Comparison of ENCODE assay signal across 16 cellular contexts in the genomic region with DNA sequence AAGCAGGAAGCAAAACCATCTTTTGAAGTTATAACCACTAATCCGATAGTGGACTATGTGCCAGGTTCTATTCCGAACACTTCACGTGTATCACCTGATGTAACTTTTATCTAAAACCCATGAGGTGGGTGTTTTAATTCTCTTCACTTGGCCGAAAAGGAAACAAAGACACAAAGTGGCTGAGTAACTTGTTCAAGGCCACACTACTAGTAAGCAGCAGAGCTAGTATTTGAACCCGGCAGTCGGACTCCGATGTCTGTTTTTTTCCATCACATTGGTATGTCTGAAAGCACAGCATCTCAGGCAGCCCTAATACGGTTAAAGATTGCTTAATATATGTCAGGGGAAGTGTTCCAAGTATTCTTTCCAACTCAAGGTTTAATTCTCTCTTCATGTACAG. TPM values are rescaled to one million over a fixed set of nuclear protein-coding genes. Genes with fewer than 3 reads are reported as not detected.
DNase-seq lines count a peak whose midpoint lies in the region; ATAC-seq, FAIRE-seq and TF ChIP-seq lines count a peak whose summit lies in the region.
"Had no signal": no experiment of that assay in that cellular context is flagged by ENCODE, and none has a peak within 500 bp of the region (broad histone marks: within the 10 kb centered on the region; RNA-seq: fewer than 3 reads in every experiment).

No MANE protein-coding gene starts in this region.

- H3K9me3 ChIP-seq in Loucy (ENCODE audit: insufficient read depth, low read depth, low read length) (no peaks in the 10 kb centered on the region), keratinocyte (ENCODE audit: control insufficient read depth, low read depth, low read length) (no peaks in the 10 kb centered on the region)

- peak; percentile 61 for FAIRE-seq in GM12892 (lab: Jason Lieb, UNC)
- FAIRE-seq in keratinocyte (lab: Jason Lieb, UNC) = no peak

- H3F3A ChIP-seq in Loucy (ENCODE audit: low read depth) = no peaks in the 10 kb centered on the region

- H3K4me3 ChIP-seq in Loucy (ENCODE audit: low read length, poor library complexity, severe bottlenecking) = no peak overlapping the region
- H3K4me3 ChIP-seq in keratinocyte (ENCODE audit: control insufficient read depth in 2 of 3, extremely low read depth in 1 of 3, insufficient read depth in 2 of 3, low read depth in 1 of 3, low read length in 3 of 3) = no peak overlapping the region
- H3K4me3 ChIP-seq: BLaER1 treated with 17β-estradiol and CSF1 and Interleukin-3, amounts not matched to agents 10 nM and 100 nM; GM23248 had no signal

- dilution Hi-C loops in keratinocyte (cut with MboI; ENCODE audit: extremely low pct_ligation_motif_present, low sequenced_read_pairs) = no loop called here

- TF ChIP-seq POLR2A in GM12892 (IDR thresholded peaks at IDR 0.05; ENCODE audit: low read depth, low read length) = no peak

- H3K4me1 ChIP-seq in Loucy (ENCODE audit: insufficient read depth, low read length, poor library complexity, severe bottlenecking) (peaks cover 35% of the 10 kb centered on the region), keratinocyte (ENCODE audit: control insufficient read depth, extremely low read depth, insufficient read depth, low read length) (peaks cover 16% of the 10 kb centered on the region)

- H3K9me1 ChIP-seq in keratinocyte (ENCODE audit: control insufficient read depth, extremely low read depth, insufficient read depth, low read length) = no peaks in the 10 kb centered on the region

- H3K4me3 Mint-ChIP-seq in activated T-helper 17 cell treated with anti-CD3 and anti-CD28 coated beads, Interleukin-2, amount 50 U/mL, for 72 hours = peak overlapping the region; percentile 86

- no peaks in the 10 kb centered on the region for H4K20me1 ChIP-seq in Loucy (ENCODE audit: insufficient read depth, low read length, poor library complexity, severe bottlenecking)
- H4K20me1 ChIP-seq in keratinocyte (ENCODE audit: control insufficient read depth, extremely low read depth, insufficient read depth, low read length) = no peaks in the 10 kb centered on the region
- H4K20me1 ChIP-seq: BLaER1 treated with 17β-estradiol and CSF1 and Interleukin-3, amounts not matched to agents 10 nM and 100 nM had no signal

- no peak for DNase-seq in GM12892 (ENCODE audit: insufficient read length)
- DNase-seq in keratinocyte (ENCODE audit: low read depth, low spot score) = no peak
- DNase-seq in sciatic nerve (ENCODE audit: low spot score) = no peak
- DNase-seq in cortex of kidney (lab: John Stamatoyannopoulos, UW) = no peak
- DNase-seq in activated gamma-delta T cell (lab: John Stamatoyannopoulos, UW) = no peak
- DNase-seq in NCI-H2196 treated with DMSO at 0.1 percent for 48 hours (lab: John Stamatoyannopoulos, UW; ENCODE audit: unreplicated experiment) = no peak
- DNase-seq: ACHN; CD4-positive, CD25-positive, alpha-beta regulatory T cell; DMS53; GF-D8; GM23248; H7 had no signal

- H3K4me1 Mint-ChIP-seq in activated T-helper 17 cell treated with anti-CD3 and anti-CD28 coated beads, Interleukin-2, amount 50 U/mL, for 72 hours = peaks cover 30% of the 10 kb centered on the region

- H3K27ac Mint-ChIP-seq in activated T-helper 17 cell treated with anti-CD3 and anti-CD28 coated beads, Interleukin-2, amount 50 U/mL, for 72 hours = peak overlapping the region; percentile 46

- no peaks in the 10 kb centered on the region for H3K36me3 Mint-ChIP-seq in activated T-helper 17 cell treated with anti-CD3 and anti-CD28 coated beads, Interleukin-2, amount 50 U/mL, for 72 hours (ENCODE audit: low read depth)
- H3K36me3 Mint-ChIP-seq: CD4-positive, CD25-positive, alpha-beta regulatory T cell had no signal

- H3K9ac ChIP-seq in Loucy (ENCODE audit: low read depth, low read length, poor library complexity, severe bottlenecking) = peak overlapping the region; percentile 43
- H3K9ac ChIP-seq in keratinocyte (ENCODE audit: control insufficient read depth, extremely low read depth, insufficient read depth, low read length) = no peak overlapping the region
- H3K9ac ChIP-seq: BLaER1 treated with 17β-estradiol and CSF1 and Interleukin-3, amounts not matched to agents 10 nM and 100 nM; GM23248 had no signal

- H3K36me3 ChIP-seq in Loucy (ENCODE audit: insufficient read depth, low read length) = no peaks in the 10 kb centered on the region
- H3K36me3 ChIP-seq in keratinocyte (ENCODE audit: control insufficient read depth in 2 of 2, extremely low read depth in 1 of 2, insufficient read depth in 2 of 2, low read length in 2 of 2) = peaks cover 0 to 5% of the 10 kb centered on the region in 2 experiments

- H3K27ac ChIP-seq in keratinocyte (ENCODE audit: control insufficient read depth, insufficient read depth, low read length) = no peak overlapping the region
- H3K27ac ChIP-seq: GM23248, HL-60 had no signal

- H3K9me3 Mint-ChIP-seq in activated T-helper 17 cell treated with anti-CD3 and anti-CD28 coated beads, Interleukin-2, amount 50 U/mL, for 72 hours = peaks cover 3% of the 10 kb centered on the region

- H3K79me2 ChIP-seq in Loucy (ENCODE audit: insufficient read depth, low read length) = no peaks in the 10 kb centered on the region
- peaks cover 29% of the 10 kb centered on the region for H3K79me2 ChIP-seq in keratinocyte (ENCODE audit: control insufficient read depth, insufficient read depth, low read length)

- no peaks in the 10 kb centered on the region for H3K9me2 ChIP-seq in Loucy (replicated peaks; ENCODE audit: low read depth, low read length)

- H3K4me2 ChIP-seq in Loucy (ENCODE audit: low read depth, low read length, poor library complexity, severe bottlenecking) = peak overlapping the region; percentile 57
- H3K4me2 ChIP-seq in keratinocyte (ENCODE audit: control insufficient read depth, extremely low read depth, insufficient read depth, low read depth, low read length) = peak overlapping the region; percentile 86

- TF ChIP-seq CTCF in Loucy (conservative IDR thresholded peaks at IDR 0.05; ENCODE audit: low read length) (no peak), keratinocyte (optimal IDR thresholded peaks at IDR 0.05 in 1 of 3, IDR thresholded peaks at IDR 0.05 in 1 of 3, conservative IDR thresholded peaks at IDR 0.05 in 1 of 3; ENCODE audit: extremely low read depth in 1 of 3, insufficient read depth in 2 of 3, low read length in 3 of 3) (no peak)

- intact Hi-C loops in sciatic nerve (cut with DNase I) = no loop called here

- H3K27me3 ChIP-seq in Loucy (ENCODE audit: insufficient read depth, low read length, poor library complexity, severe bottlenecking) (no peaks in the 10 kb centered on the region), keratinocyte (ENCODE audit: control insufficient read depth, extremely low read depth, insufficient read depth, low read length) (no peaks in the 10 kb centered on the region)
- H3K27me3 ChIP-seq: BLaER1 treated with 17β-estradiol and CSF1 and Interleukin-3, amounts not matched to agents 10 nM and 100 nM had no signal

- H2AFZ ChIP-seq in Loucy (ENCODE audit: low read length) (peak overlapping the region; percentile 77; the same call in 1 of the 2 replicates), keratinocyte (ENCODE audit: control insufficient read depth, low read length) (no peak overlapping the region)

- H3K27me3 Mint-ChIP-seq in activated T-helper 17 cell treated with anti-CD3 and anti-CD28 coated beads, Interleukin-2, amount 50 U/mL, for 72 hours = no peaks in the 10 kb centered on the region
- H3K27me3 Mint-ChIP-seq: CD4-positive, CD25-positive, alpha-beta regulatory T cell had no signal

- ATAC-seq in activated T-helper 17 cell treated with anti-CD3 and anti-CD28 coated beads, Interleukin-2, amount 50 U/mL, for 72 hours (replicated peaks) = no peak
- ATAC-seq in sciatic nerve = no peak

RNA-seq across cellular contexts. Expression of a gene that starts 16.2 kb away (rescaled TPM):
- polyA plus RNA-seq in GM12892 (2012; ENCODE audit: missing spikeins) = 0.74 TPM
- total RNA-seq in activated T-helper 17 cell treated with anti-CD3 and anti-CD28 coated beads, Interleukin-2, amount 50 U/mL, for 72 hours = 10 to 100 TPM; 12.0 to 12.8 TPM
- polyA plus RNA-seq in keratinocyte = 7.2 to 13.1 TPM (median 8.9 TPM) in 3 replicates
- polyA plus RNA-seq in keratinocyte (2011; ENCODE audit: low read depth) = 3.1 TPM
- polyA plus RNA-seq in keratinocyte (2011; cell fraction: cytosol; rRNA removed) = 5.1 and 10.0 TPM in 2 replicates
- polyA plus RNA-seq in keratinocyte (2011; cell fraction: nucleus; rRNA removed) = 10.2 and 13.8 TPM in 2 replicates
- 2.5 and 9.9 TPM in 2 replicates for polyA plus RNA-seq in keratinocyte (2012; ENCODE audit: low replicate concordance)
- 1.5 to 19.1 TPM (median 9.4 TPM) in 3 replicates for polyA minus RNA-seq in keratinocyte
- 10.2 TPM for polyA minus RNA-seq in keratinocyte (2011; cell fraction: cytosol; rRNA and poly(A)+ RNA removed)
- polyA minus RNA-seq in keratinocyte (2011; cell fraction: nucleus; rRNA and poly(A)+ RNA removed) = 10.1 and 23.6 TPM in 2 replicates
- 11.4 TPM for total RNA-seq in sciatic nerve
